ENCODE assay signal across 1 cellular context in the genomic region with DNA sequence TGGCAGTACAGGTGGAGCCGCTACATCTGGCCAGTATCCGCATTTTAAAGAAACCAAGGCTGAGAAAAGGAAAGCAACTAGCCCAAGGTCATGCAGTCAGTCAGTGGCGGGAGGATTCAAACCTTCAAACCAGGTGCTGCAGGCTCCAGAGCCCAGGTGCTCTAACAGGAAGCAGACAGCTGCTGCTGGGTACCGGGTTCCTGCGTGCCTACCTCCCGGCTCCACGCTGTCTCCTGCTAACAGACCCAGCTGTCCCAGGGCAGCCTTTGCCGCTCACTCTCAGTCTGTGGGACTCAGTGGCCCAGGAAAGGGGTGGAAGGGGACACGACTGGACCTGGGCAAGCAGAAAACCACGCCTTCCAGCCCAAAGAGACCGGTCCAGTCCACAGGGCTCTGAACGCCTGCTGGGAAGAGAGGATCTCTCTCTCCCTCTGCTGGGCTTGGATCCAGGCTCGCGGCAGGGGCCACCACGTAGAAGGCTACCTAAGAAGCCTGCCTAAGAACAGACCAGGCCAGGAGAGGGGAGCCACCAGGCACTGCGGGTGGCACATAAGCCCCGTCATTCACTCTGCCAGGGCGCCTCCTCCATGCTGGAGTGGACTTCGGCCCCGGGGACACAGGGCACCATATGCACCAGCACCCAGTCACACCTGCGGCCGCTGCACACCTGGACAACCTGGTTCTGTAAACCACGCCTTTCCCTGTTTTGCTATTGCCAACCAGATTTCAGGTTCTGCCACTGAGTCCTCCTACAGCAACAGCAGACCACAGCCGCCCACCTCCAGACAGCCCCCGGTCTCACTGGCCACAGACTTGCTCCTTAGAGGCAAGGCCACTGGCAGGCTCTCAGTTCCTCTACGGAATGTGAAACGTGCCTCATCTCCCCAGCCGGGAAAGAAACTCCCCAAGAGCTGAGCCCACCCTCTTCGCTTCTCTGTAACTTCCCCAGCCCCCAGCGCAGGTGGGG.
TF ChIP-seq lines count a peak whose summit lies in the region.

No MANE protein-coding gene starts in this region.

TF ChIP-seq in WTC11, 78 proteins besides CTCF, POLR2A, EP300 and RAD21:
- TF ChIP-seq RELA (CRISPR knock-in tag; IDR thresholded peaks at IDR 0.05; ENCODE audit: borderline replicate concordance) = no peak
- TF ChIP-seq ZNF416 (CRISPR knock-in tag; IDR thresholded peaks at IDR 0.05) = no peak
- TF ChIP-seq, protein P1, sequence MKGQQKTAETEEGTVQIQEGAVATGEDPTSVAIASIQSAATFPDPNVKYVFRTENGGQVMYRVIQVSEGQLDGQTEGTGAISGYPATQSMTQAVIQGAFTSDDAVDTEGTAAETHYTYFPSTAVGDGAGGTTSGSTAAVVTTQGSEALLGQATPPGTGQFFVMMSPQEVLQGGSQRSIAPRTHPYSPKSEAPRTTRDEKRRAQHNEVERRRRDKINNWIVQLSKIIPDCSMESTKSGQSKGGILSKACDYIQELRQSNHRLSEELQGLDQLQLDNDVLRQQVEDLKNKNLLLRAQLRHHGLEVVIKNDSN (CRISPR knock-in tag; IDR thresholded peaks at IDR 0.05) = no peak
- no peak for TF ChIP-seq MYBL2 (CRISPR knock-in tag; IDR thresholded peaks at IDR 0.05)
- TF ChIP-seq, protein P2, sequence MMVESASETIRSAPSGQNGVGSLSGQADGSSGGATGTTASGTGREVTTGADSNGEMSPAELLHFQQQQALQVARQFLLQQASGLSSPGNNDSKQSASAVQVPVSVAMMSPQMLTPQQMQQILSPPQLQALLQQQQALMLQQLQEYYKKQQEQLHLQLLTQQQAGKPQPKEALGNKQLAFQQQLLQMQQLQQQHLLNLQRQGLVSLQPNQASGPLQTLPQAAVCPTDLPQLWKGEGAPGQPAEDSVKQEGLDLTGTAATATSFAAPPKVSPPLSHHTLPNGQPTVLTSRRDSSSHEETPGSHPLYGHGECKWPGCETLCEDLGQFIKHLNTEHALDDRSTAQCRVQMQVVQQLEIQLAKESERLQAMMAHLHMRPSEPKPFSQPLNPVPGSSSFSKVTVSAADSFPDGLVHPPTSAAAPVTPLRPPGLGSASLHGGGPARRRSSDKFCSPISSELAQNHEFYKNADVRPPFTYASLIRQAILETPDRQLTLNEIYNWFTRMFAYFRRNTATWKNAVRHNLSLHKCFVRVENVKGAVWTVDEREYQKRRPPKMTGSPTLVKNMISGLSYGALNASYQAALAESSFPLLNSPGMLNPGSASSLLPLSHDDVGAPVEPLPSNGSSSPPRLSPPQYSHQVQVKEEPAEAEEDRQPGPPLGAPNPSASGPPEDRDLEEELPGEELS (CRISPR knock-in tag; IDR thresholded peaks at IDR 0.05) = no peak
- TF ChIP-seq NFE2L1 (CRISPR knock-in tag; IDR thresholded peaks at IDR 0.05) = no peak
- no peak for TF ChIP-seq SMAD4 (CRISPR knock-in tag; IDR thresholded peaks at IDR 0.05)
- TF ChIP-seq, protein P3, sequence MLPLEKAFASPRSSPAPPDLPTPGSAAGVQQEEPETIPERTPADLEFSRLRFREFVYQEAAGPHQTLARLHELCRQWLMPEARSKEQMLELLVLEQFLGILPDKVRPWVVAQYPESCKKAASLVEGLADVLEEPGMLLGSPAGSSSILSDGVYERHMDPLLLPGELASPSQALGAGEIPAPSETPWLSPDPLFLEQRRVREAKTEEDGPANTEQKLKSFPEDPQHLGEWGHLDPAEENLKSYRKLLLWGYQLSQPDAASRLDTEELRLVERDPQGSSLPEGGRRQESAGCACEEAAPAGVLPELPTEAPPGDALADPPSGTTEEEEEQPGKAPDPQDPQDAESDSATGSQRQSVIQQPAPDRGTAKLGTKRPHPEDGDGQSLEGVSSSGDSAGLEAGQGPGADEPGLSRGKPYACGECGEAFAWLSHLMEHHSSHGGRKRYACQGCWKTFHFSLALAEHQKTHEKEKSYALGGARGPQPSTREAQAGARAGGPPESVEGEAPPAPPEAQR (CRISPR knock-in tag; IDR thresholded peaks at IDR 0.05) = no peak
- TF ChIP-seq FOXK1 (CRISPR knock-in tag; IDR thresholded peaks at IDR 0.05) = no peak
- TF ChIP-seq, protein P4, sequence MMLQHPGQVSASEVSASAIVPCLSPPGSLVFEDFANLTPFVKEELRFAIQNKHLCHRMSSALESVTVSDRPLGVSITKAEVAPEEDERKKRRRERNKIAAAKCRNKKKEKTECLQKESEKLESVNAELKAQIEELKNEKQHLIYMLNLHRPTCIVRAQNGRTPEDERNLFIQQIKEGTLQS (CRISPR knock-in tag; conservative IDR thresholded peaks at IDR 0.05) = no peak
- TF ChIP-seq, protein P5, sequence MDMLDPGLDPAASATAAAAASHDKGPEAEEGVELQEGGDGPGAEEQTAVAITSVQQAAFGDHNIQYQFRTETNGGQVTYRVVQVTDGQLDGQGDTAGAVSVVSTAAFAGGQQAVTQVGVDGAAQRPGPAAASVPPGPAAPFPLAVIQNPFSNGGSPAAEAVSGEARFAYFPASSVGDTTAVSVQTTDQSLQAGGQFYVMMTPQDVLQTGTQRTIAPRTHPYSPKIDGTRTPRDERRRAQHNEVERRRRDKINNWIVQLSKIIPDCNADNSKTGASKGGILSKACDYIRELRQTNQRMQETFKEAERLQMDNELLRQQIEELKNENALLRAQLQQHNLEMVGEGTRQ (CRISPR knock-in tag; IDR thresholded peaks at IDR 0.05) = no peak
- TF ChIP-seq ZNF121 (CRISPR knock-in tag; IDR thresholded peaks at IDR 0.05) = no peak
- TF ChIP-seq HMGA2 (CRISPR knock-in tag; IDR thresholded peaks at IDR 0.05) = no peak
